Comparison of ENCODE assay signal across 2 cellular contexts in genomic region chr6:164098857-164099534, GRCh38.
TF ChIP-seq lines count a peak whose summit lies in the region.

No MANE protein-coding gene starts in this region.

TF ChIP-seq in H1, 55 proteins besides CTCF, POLR2A, EP300 and RAD21:
- no peak for TF ChIP-seq JUND (IDR thresholded peaks at IDR 0.05; ENCODE audit: low read length)
- TF ChIP-seq GABPA (IDR thresholded peaks at IDR 0.05; ENCODE audit: borderline replicate concordance, insufficient read depth, low read length) = no peak
- no peak for TF ChIP-seq RNF2 (IDR thresholded peaks at IDR 0.05; ENCODE audit: borderline replicate concordance, low read depth, low read length, missing control alignments, poor library complexity, severe bottlenecking)
- TF ChIP-seq POLR2AphosphoS5 (IDR thresholded peaks at IDR 0.05; ENCODE audit: low read depth, low read length) = no peak
- TF ChIP-seq ATF3 (IDR thresholded peaks at IDR 0.05; ENCODE audit: insufficient read depth, low read depth, low read length) = no peak
- TF ChIP-seq HDAC6 (IDR thresholded peaks at IDR 0.05; ENCODE audit: low read depth, low read length) = no peak
- TF ChIP-seq KDM1A (IDR thresholded peaks at IDR 0.05; ENCODE audit: borderline replicate concordance, low read length) = no peak
- TF ChIP-seq SAP30 (IDR thresholded peaks at IDR 0.05; ENCODE audit: insufficient read depth, insufficient replicate concordance, low read length) = no peak
- no peak for TF ChIP-seq KDM4A (IDR thresholded peaks at IDR 0.05; ENCODE audit: low read depth, low read length, severe bottlenecking)
- TF ChIP-seq CTBP2 (IDR thresholded peaks at IDR 0.05; ENCODE audit: borderline replicate concordance, insufficient read depth, insufficient read length, low read length) = no peak
- TF ChIP-seq MAX (IDR thresholded peaks at IDR 0.05) = no peak
- no peak for TF ChIP-seq SIN3A (conservative IDR thresholded peaks at IDR 0.05 in 1 of 2, IDR thresholded peaks at IDR 0.05 in 1 of 2; ENCODE audit: low read depth in 1 of 2, low read length in 2 of 2)

TF ChIP-seq in HepG2, 621 proteins besides CTCF, POLR2A, EP300 and RAD21:
- peak; percentile 62 for TF ChIP-seq ATF7 (IDR thresholded peaks at IDR 0.05)
- TF ChIP-seq ATF7 (CRISPR knock-in tag; IDR thresholded peaks at IDR 0.05) = no peak
- no peak for TF ChIP-seq ZNF350 (CRISPR knock-in tag; IDR thresholded peaks at IDR 0.05; ENCODE audit: borderline replicate concordance, low read depth)
- peak; percentile 94 for TF ChIP-seq RBAK (CRISPR knock-in tag; IDR thresholded peaks at IDR 0.05)
- peak; percentile 38 for TF ChIP-seq TEAD3 (CRISPR knock-in tag; optimal IDR thresholded peaks at IDR 0.05; ENCODE audit: borderline replicate concordance)
- TF ChIP-seq ATF7-NPFF (CRISPR knock-in tag; IDR thresholded peaks at IDR 0.05; ENCODE audit: low read depth) = no peak
- peak; percentile 77 for TF ChIP-seq SOX5 (CRISPR knock-in tag; IDR thresholded peaks at IDR 0.05; ENCODE audit: borderline replicate concordance)
- no peak for TF ChIP-seq ZNF496 (CRISPR knock-in tag; IDR thresholded peaks at IDR 0.05; ENCODE audit: insufficient replicate concordance)
- TF ChIP-seq HNF4A (CRISPR knock-in tag; IDR thresholded peaks at IDR 0.05) = peak; percentile 78
- TF ChIP-seq BHLHE40 (IDR thresholded peaks at IDR 0.05; ENCODE audit: low read length) = peak; percentile 50; the same call in 1 of the 2 replicates
- TF ChIP-seq FOXA3 (CRISPR knock-in tag; IDR thresholded peaks at IDR 0.05) = 0 out of 2 replicates have a peak, but pooled peaks have one; percentile 36
- 0 out of 2 replicates have a peak, but pooled peaks have one; percentile 47 for TF ChIP-seq ZNF646 (CRISPR knock-in tag; IDR thresholded peaks at IDR 0.05)
- no peak for TF ChIP-seq SOX6 (IDR thresholded peaks at IDR 0.05)
- peak; percentile 36; the same call in 1 of the 2 replicates for TF ChIP-seq SOX6 (CRISPR knock-in tag; IDR thresholded peaks at IDR 0.05)
- TF ChIP-seq ZNF879 (CRISPR knock-in tag; IDR thresholded peaks at IDR 0.05) = no peak
- TF ChIP-seq ZNF432 (CRISPR knock-in tag; IDR thresholded peaks at IDR 0.05; ENCODE audit: borderline replicate concordance) = no peak
- TF ChIP-seq CENPT (CRISPR knock-in tag; IDR thresholded peaks at IDR 0.05; ENCODE audit: low read depth) = no peak
- no peak for TF ChIP-seq SOX13 (IDR thresholded peaks at IDR 0.05)
- peak in 1 of 2 experiments; percentile 71; a peak in 2 of 4 replicates for TF ChIP-seq SOX13 (CRISPR knock-in tag; conservative IDR thresholded peaks at IDR 0.05 in 1 of 2, IDR thresholded peaks at IDR 0.05 in 1 of 2)
- TF ChIP-seq ZNF264 (CRISPR knock-in tag; IDR thresholded peaks at IDR 0.05) = no peak
- TF ChIP-seq CREB1 (IDR thresholded peaks at IDR 0.05) = peak; percentile 90
- no peak for TF ChIP-seq CREB1 (CRISPR knock-in tag; IDR thresholded peaks at IDR 0.05)
- no peak for TF ChIP-seq GMEB1 (CRISPR knock-in tag; IDR thresholded peaks at IDR 0.05; ENCODE audit: borderline replicate concordance)
- no peak for TF ChIP-seq GPBP1L1 (CRISPR knock-in tag; IDR thresholded peaks at IDR 0.05)
- peak; percentile 43; the same call in 1 of the 2 replicates for TF ChIP-seq ARID5B (CRISPR knock-in tag; IDR thresholded peaks at IDR 0.05)
- TF ChIP-seq FOXO1 (CRISPR knock-in tag; IDR thresholded peaks at IDR 0.05) = 0 out of 2 replicates have a peak, but pooled peaks have one; percentile 27
- no peak for TF ChIP-seq FOXA1 (IDR thresholded peaks at IDR 0.05)
- peak; percentile 45; the same call in 1 of the 2 replicates for TF ChIP-seq FOXA1 (CRISPR knock-in tag; IDR thresholded peaks at IDR 0.05)
- TF ChIP-seq FOXP1 (IDR thresholded peaks at IDR 0.05) = no peak
- TF ChIP-seq FOXP1 (CRISPR knock-in tag; IDR thresholded peaks at IDR 0.05) = peak; percentile 27; the same call in 1 of the 2 replicates
